ENCODE assay signal across 18 cellular contexts in the genomic region with DNA sequence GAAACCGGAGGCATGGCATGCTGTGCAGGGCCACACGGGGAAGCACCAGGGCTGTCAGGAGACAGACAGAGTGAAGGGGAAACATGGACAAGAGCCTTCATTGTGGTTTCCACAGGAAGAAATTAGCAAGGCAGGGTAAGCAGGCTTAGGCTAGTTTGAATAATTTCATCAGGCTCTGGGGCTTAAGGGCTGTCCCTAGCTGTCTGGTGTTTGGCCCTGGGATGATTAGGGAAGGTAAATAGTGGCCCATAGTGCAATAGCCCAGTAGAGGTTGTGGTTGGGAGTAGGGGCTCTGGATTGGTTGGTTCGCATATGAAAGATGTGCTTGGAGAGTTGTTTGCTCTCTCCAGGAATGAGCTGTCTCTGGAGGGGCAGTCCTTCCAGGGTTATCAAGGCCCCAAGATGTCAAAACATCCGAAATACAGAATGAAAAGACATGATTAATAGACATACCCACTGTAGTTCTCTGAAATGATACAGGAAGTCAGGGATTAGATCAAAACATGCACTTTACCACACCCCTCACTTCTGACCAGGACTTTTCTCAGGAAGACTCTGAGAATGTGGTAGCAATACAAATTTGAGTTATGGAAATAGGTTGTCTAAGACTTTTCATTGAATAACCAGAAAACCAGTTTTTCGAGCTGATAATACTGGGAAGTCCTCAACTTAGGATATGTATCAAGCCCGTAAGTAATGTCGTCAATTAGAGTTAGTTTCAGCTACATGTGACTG.
"Had no signal": no experiment of that assay in that cellular context is flagged by ENCODE, and none has a peak within 500 bp of the region (broad histone marks: within the 10 kb centered on the region; RNA-seq: fewer than 3 reads in every experiment).

No MANE protein-coding gene starts in this region.

- ATAC-seq: activated CD8-positive, alpha-beta T cell treated with anti-CD3 and anti-CD28 coated beads for 36 hours; body of pancreas; heart left ventricle; natural killer cell treated with Interleukin-12 subunit alpha and Interleukin-12 subunit beta and Interleukin-15 and Interleukin-18, amount 100 ng/mL, for 72 hours; stimulated activated memory B cell treated with anti-CD40 and anti-IgM and Interleukin-4, amounts not matched to agents 10 μg/mL and 1 μg/mL and 100 μg/mL, for 72 hours had no signal

- H3K36me3 ChIP-seq: heart left ventricle, thyroid gland had no signal

- DNase-seq: activated CD4-positive, alpha-beta T cell treated with anti-CD3 and anti-CD28 coated beads for 48 hours; activated CD8-positive, alpha-beta T cell treated with anti-CD3 and anti-CD28 coated beads for 36 hours; activated gamma-delta T cell; activated T-cell treated with anti-CD3 and anti-CD28 coated beads, Interleukin-2, amount 50 U/mL, for 48 hours; amniotic stem cell; body of pancreas; heart left ventricle; immature natural killer cell; nucleus accumbens; posterior cingulate gyrus; stimulated activated CD4-positive, alpha-beta T cell treated with anti-CD3 and anti-CD28 coated beads, Interleukin-2, amount 100 ng/mL, for 48 hours; thyroid gland had no signal

- H3K9me3 ChIP-seq: body of pancreas, heart left ventricle, thyroid gland had no signal

- FAIRE-seq: frontal cortex had no signal

- H3K27ac ChIP-seq: body of pancreas, coronary artery, heart left ventricle, thyroid gland had no signal

- H3K36me3 Mint-ChIP-seq: activated naive CD8-positive, alpha-beta T cell; immature natural killer cell; natural killer cell treated with Interleukin-12 subunit alpha and Interleukin-12 subunit beta and Interleukin-15 and Interleukin-18, amount 100 ng/mL, for 72 hours; stimulated activated memory B cell treated with anti-CD40 and anti-IgM and Interleukin-4, amounts not matched to agents 10 μg/mL and 1 μg/mL and 100 μg/mL, for 72 hours had no signal

- H3K27me3 ChIP-seq: body of pancreas, thyroid gland had no signal

- H3K27ac Mint-ChIP-seq: activated CD8-positive, alpha-beta T cell treated with anti-CD3 and anti-CD28 coated beads for 36 hours; activated naive CD8-positive, alpha-beta T cell; immature natural killer cell; natural killer cell treated with Interleukin-12 subunit alpha and Interleukin-12 subunit beta and Interleukin-15 and Interleukin-18, amount 100 ng/mL, for 72 hours; stimulated activated memory B cell treated with anti-CD40 and anti-IgM and Interleukin-4, amounts not matched to agents 10 μg/mL and 1 μg/mL and 100 μg/mL, for 72 hours had no signal

- H3K4me1 ChIP-seq: heart left ventricle, thyroid gland had no signal

- H3K4me3 ChIP-seq: body of pancreas, coronary artery, heart left ventricle, thyroid gland had no signal

- H3K4me3 Mint-ChIP-seq: activated CD8-positive, alpha-beta T cell treated with anti-CD3 and anti-CD28 coated beads for 36 hours; activated naive CD8-positive, alpha-beta T cell; central memory CD8-positive, alpha-beta T cell; immature natural killer cell; natural killer cell treated with Interleukin-12 subunit alpha and Interleukin-12 subunit beta and Interleukin-15 and Interleukin-18, amount 100 ng/mL, for 72 hours; stimulated activated memory B cell treated with anti-CD40 and anti-IgM and Interleukin-4, amounts not matched to agents 10 μg/mL and 1 μg/mL and 100 μg/mL, for 72 hours had no signal

- H3K4me1 Mint-ChIP-seq: central memory CD8-positive, alpha-beta T cell; immature natural killer cell; stimulated activated memory B cell treated with anti-CD40 and anti-IgM and Interleukin-4, amounts not matched to agents 10 μg/mL and 1 μg/mL and 100 μg/mL, for 72 hours had no signal

- H3K9me3 Mint-ChIP-seq: activated CD8-positive, alpha-beta T cell treated with anti-CD3 and anti-CD28 coated beads for 36 hours; central memory CD8-positive, alpha-beta T cell; immature natural killer cell; natural killer cell treated with Interleukin-12 subunit alpha and Interleukin-12 subunit beta and Interleukin-15 and Interleukin-18, amount 100 ng/mL, for 72 hours had no signal
